Comparison of ENCODE assay signal across 20 cellular contexts in genomic region chr2:11212645-11213044, GRCh38.
"Had no signal": no experiment of that assay in that cellular context is flagged by ENCODE, and none has a peak within 500 bp of the region (broad histone marks: within the 10 kb centered on the region; RNA-seq: fewer than 3 reads in every experiment).

No MANE protein-coding gene starts in this region.

- DNase-seq: effector memory CD8-positive, alpha-beta T cell; foreskin melanocyte; heart left ventricle; hippocampal formation; kidney glomerular epithelial cell; naive thymus-derived CD4-positive, alpha-beta T cell; nephron progenitor cell; psoas muscle; retina; stimulated activated CD4-positive, alpha-beta T cell treated with anti-CD3 and anti-CD28 coated beads, Interleukin-2, amount 100 ng/mL, for 24 hours; stimulated activated CD4-positive, alpha-beta T cell treated with anti-CD3 and anti-CD28 coated beads, Interleukin-4, amount 100 ng/mL, for 4 hours; stimulated activated naive B cell treated with anti-CD40 and anti-IgM and Interleukin-4, amounts not matched to agents 10 μg/mL and 1 μg/mL and 100 μg/mL, for 72 hours; stimulated activated naive CD8-positive, alpha-beta T cell treated with anti-CD3 and anti-CD28 coated beads, Interleukin-15, amount 100 ng/mL, for 72 hours; testis; upper lobe of right lung had no signal

- H3K4me3 ChIP-seq: esophagus muscularis mucosa, heart left ventricle, psoas muscle, skin epidermis, testis, tibial nerve, upper lobe of right lung, vagina had no signal

- ATAC-seq: effector memory CD8-positive, alpha-beta T cell; heart left ventricle; naive thymus-derived CD4-positive, alpha-beta T cell; sciatic nerve; stimulated activated naive B cell treated with anti-CD40 and anti-IgM and Interleukin-4, amounts not matched to agents 10 μg/mL and 1 μg/mL and 100 μg/mL, for 72 hours; stimulated activated naive CD8-positive, alpha-beta T cell treated with anti-CD3 and anti-CD28 coated beads, Interleukin-15, amount 100 ng/mL, for 72 hours; upper lobe of right lung had no signal
